Comparison of ENCODE assay signal across 8 cellular contexts in the genomic region with DNA sequence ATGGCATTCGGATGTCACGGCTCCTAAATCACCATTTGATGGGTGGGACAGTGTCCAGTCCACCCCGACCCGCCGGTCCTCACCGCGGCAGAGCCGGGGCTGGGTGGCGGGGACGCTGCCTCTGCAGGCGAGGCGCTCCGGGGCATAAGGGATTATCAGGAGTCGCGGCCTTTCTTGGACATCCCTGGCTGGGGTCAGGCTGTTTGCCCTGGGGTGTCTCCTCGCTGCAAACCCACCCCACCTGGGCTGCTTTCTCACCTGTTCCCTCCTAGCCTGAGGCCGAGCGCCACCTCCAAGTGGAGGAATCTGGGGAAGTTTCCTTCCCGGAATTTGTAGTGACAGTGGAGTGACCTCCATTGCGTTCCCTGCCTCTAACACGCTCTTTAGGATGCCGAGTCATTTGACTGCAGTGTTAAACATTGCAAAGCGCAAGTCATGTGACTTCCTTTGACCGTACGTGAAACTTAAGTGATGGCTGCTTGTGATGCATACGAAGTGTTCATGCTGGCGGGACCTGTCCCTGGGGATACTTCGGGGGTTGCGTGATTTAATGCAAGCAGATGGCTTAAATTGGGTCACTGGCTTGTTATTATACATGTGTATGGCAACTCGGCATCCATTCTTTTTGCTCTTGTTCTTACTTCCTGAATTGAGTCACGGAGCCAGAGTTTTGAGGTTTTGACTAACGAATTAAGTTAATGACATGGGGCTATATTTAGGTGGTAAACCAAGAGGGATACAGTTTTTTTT. TPM values are rescaled to one million over a fixed set of nuclear protein-coding genes. Genes with fewer than 3 reads are reported as not detected.
A peak's percentile ranks its signal among the peaks of the same experiment; 100 is the strongest.
DNase-seq lines count a peak whose midpoint lies in the region; ATAC-seq and TF ChIP-seq lines count a peak whose summit lies in the region.

No MANE protein-coding gene starts in this region.

- intact Hi-C loops in PC-9 (cut with micrococcal nuclease; ENCODE audit: unreplicated experiment) = loop anchor here (1.0 kb wide), 1 partner anchor 21 kb away; no protein-coding TSS in a partner anchor

- H3K9me2 ChIP-seq in PC-9 (ENCODE audit: insufficient read depth) = no peaks in the 10 kb centered on the region

- peak overlapping the region; percentile 89 for H3K4me2 ChIP-seq in PC-9

- H3K9me3 ChIP-seq in PC-9 (ENCODE audit: insufficient read depth, low read depth) (no peaks in the 10 kb centered on the region), subcutaneous abdominal adipose tissue (ENCODE audit: control insufficient read depth in 5 of 5, low read length in 5 of 5) (no peaks in the 10 kb centered on the region)

- CTCF ChIA-PET in PC-9 (lab: Charles Lee) = interaction anchor here (0.9 kb wide), 1 partner anchor 72 kb away, joined by 3 read pairs; no protein-coding TSS in a partner anchor

- DNase-seq in DMS 273 (lab: John Stamatoyannopoulos, UW; ENCODE audit: unreplicated experiment) = peak; percentile 80
- peak in 60 of 76 experiments; percentile 4 to 67 (median 34) for DNase-seq in HUDEP-2 (lab: John Stamatoyannopoulos, UW; ENCODE audit: unreplicated experiment in 76 of 76)
- peak; percentile 43 to 82 for DNase-seq in PC-9
- DNase-seq in activated T-cell treated with anti-CD3 and anti-CD28 coated beads, Interleukin-2, amount 50 U/mL, for 72 hours = peak; percentile 60 to 64
- DNase-seq in fibroblast of mammary gland (ENCODE audit: low read depth) = peak; percentile 96
- DNase-seq in naive B cell = peak; percentile 84

- peak overlapping the region; percentile 94 for H3K4me3 Mint-ChIP-seq in activated T-cell treated with anti-CD3 and anti-CD28 coated beads, Interleukin-2, amount 50 U/mL, for 72 hours
- H3K4me3 Mint-ChIP-seq in naive B cell = peak overlapping the region; percentile 92 to 99 (median 96)

- POLR2A ChIA-PET in PC-9 (lab: Charles Lee; ENCODE audit: unreplicated experiment) = no interaction called here

- H3K79me2 ChIP-seq in PC-9 (ENCODE audit: low read depth) = peaks cover 42% of the 10 kb centered on the region

- peak overlapping the region; percentile 83 for H3K27ac ChIP-seq in PC-9
- peak overlapping the region; percentile 99 for H3K27ac ChIP-seq in subcutaneous abdominal adipose tissue (ENCODE audit: low read depth, low read length)

- peaks cover 10% of the 10 kb centered on the region; the same call in 1 of the 2 replicates for H3F3A ChIP-seq in PC-9 (ENCODE audit: insufficient read depth, low read depth)

- H3K36me3 ChIP-seq in PC-9 (ENCODE audit: low read depth) (peaks cover 16% of the 10 kb centered on the region), subcutaneous abdominal adipose tissue (ENCODE audit: control insufficient read depth in 5 of 5, insufficient read depth in 5 of 5, low read length in 5 of 5) (peaks cover 11 to 16% (median 14%) of the 10 kb centered on the region in 5 donors)

- H4K20me1 ChIP-seq in PC-9 (ENCODE audit: insufficient read depth) = no peaks in the 10 kb centered on the region

- H3K27me3 ChIP-seq in PC-9 (ENCODE audit: insufficient read depth, low read depth) = no peaks in the 10 kb centered on the region
- H3K27me3 ChIP-seq in subcutaneous abdominal adipose tissue (ENCODE audit: control insufficient read depth in 5 of 5, insufficient read depth in 4 of 5, low read length in 5 of 5) = no peaks in the 10 kb centered on the region

- TF ChIP-seq CTCF in PC-9 (conservative IDR thresholded peaks at IDR 0.05) = no peak
- no peak for TF ChIP-seq CTCF in fibroblast of mammary gland (conservative IDR thresholded peaks at IDR 0.05; ENCODE audit: control insufficient read depth, insufficient read depth, low read depth, low read length)

- peak overlapping the region; percentile 77 for H3K4me3 ChIP-seq in PC-9
- H3K4me3 ChIP-seq in fibroblast of mammary gland (ENCODE audit: control insufficient read depth, low read depth, low read length) = peak overlapping the region; percentile 97
- peak overlapping the region; percentile 83 to 98 (median 92) for H3K4me3 ChIP-seq in subcutaneous abdominal adipose tissue (ENCODE audit: low read depth in 1 of 5, low read length in 5 of 5)

- H3K4me1 ChIP-seq in PC-9 (replicated peaks; ENCODE audit: insufficient read depth) = peaks cover 33% of the 10 kb centered on the region
- peaks cover 2 to 29% (median 14%) of the 10 kb centered on the region in 5 donors for H3K4me1 ChIP-seq in subcutaneous abdominal adipose tissue (ENCODE audit: control insufficient read depth in 5 of 5, insufficient read depth in 5 of 5, low read length in 5 of 5)

- peak overlapping the region; percentile 99 for H3K27ac Mint-ChIP-seq in activated T-cell treated with anti-CD3 and anti-CD28 coated beads, Interleukin-2, amount 50 U/mL, for 72 hours
- H3K27ac Mint-ChIP-seq in naive B cell = peak overlapping the region; percentile 96 to 99 (median 98)

- no peaks in the 10 kb centered on the region for H3K9me3 Mint-ChIP-seq in activated T-cell treated with anti-CD3 and anti-CD28 coated beads, Interleukin-2, amount 50 U/mL, for 72 hours
- H3K9me3 Mint-ChIP-seq in naive B cell = peaks cover 0 to 3% (median 0%) of the 10 kb centered on the region in 7 donors

- H3K9ac ChIP-seq in subcutaneous abdominal adipose tissue (ENCODE audit: low read length in 5 of 5) = peak overlapping the region; percentile 95 to 98 (median 96)

- BruUV-seq in PC-9 (replicated peaks; lab: Mats Ljungman, UMichigan) = TSS peak; percentile 63

- peaks cover 6 to 13% of the 10 kb centered on the region in 2 donors for H3K36me3 Mint-ChIP-seq in activated T-cell treated with anti-CD3 and anti-CD28 coated beads, Interleukin-2, amount 50 U/mL, for 72 hours (ENCODE audit: insufficient read depth in 2 of 2)
- H3K36me3 Mint-ChIP-seq in naive B cell = peaks cover 14 to 16% of the 10 kb centered on the region in 2 donors

- peaks cover 28% of the 10 kb centered on the region for H3K4me1 Mint-ChIP-seq in activated T-cell treated with anti-CD3 and anti-CD28 coated beads, Interleukin-2, amount 50 U/mL, for 72 hours (ENCODE audit: low read depth)
- H3K4me1 Mint-ChIP-seq in naive B cell = peaks cover 6 to 21% (median 13%) of the 10 kb centered on the region in 3 donors

- ATAC-seq in GM21390 (IDR thresholded peaks at IDR 0.05; ENCODE audit: unreplicated experiment) = peak; percentile 90
- peak; percentile 90 to 91 for ATAC-seq in activated T-cell treated with anti-CD3 and anti-CD28 coated beads, Interleukin-2, amount 50 U/mL, for 72 hours (replicated peaks in 1 of 2)
- peak; percentile 80 to 82 for ATAC-seq in naive B cell (ENCODE audit: low read depth in 2 of 2)

- H2AFZ ChIP-seq in PC-9 = peak overlapping the region; percentile 77

- H3K27me3 Mint-ChIP-seq in activated T-cell treated with anti-CD3 and anti-CD28 coated beads, Interleukin-2, amount 50 U/mL, for 72 hours (ENCODE audit: low read depth) = no peaks in the 10 kb centered on the region
- no peaks in the 10 kb centered on the region for H3K27me3 Mint-ChIP-seq in naive B cell

RNA-seq across cellular contexts. Expression of a gene that starts 0.5 kb away (rescaled TPM):
- 36.4 and 59.2 TPM in 2 replicates for total RNA-seq in PC-9 (2021)
- 10 to 100 TPM; 70.1 to 96.9 TPM for total RNA-seq in activated T-cell treated with anti-CD3 and anti-CD28 coated beads, Interleukin-2, amount 50 U/mL, for 72 hours
- 10 to 100 TPM; 17.7 to 39.5 (median 28.7) TPM for polyA plus RNA-seq in naive B cell (ENCODE audit: low read depth in 6 of 6)

Comparison
In these comparisons a context has a peak if more than half of its experiments do, and no peak if none do; other contexts are left out.
1. Peak in every context shown above with its lines: DNase-seq, ATAC-seq, H3K4me3 ChIP-seq and H3K27ac ChIP-seq.
2. DNase-seq: peak in every context shown above with its lines; median percentile 96 in fibroblast of mammary gland; 84 in naive B cell; 80 in DMS 273; 62 in PC-9; 62 in activated T-cell treated with anti-CD3 and anti-CD28 coated beads, Interleukin-2, amount 50 U/mL, for 72 hours; 34 in HUDEP-2.